ENCODE assay signal across 9 cellular contexts in the genomic region with DNA sequence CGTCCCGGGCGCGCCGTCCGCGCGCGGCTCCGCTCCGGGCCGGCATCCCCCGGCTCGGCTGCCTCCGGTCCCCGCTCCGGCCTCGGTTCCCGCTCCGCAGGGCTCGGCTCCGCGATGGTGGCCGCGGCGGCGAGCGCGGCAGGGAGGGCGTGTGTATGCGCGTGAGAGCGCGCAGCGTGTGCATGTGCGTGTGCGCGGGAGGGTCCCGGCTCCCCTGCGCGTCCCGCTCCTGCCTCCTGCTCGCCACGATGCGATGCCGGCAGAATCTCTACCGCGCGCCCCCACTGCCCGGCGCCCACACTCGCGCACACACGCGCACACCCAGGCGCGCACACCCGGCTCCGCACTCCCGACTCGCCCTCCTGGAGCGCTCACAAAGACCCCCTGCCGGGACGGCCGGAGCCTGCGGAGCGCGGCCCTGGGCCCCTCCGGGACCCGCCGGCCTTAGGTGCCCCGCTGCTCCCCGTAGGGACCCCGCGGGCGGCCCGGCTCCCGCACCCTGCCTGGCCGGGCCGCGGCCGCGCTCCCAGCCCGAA.
DNase-seq lines count a peak whose midpoint lies in the region; ATAC-seq and TF ChIP-seq lines count a peak whose summit lies in the region.
"Had no signal": no experiment of that assay in that cellular context is flagged by ENCODE, and none has a peak within 500 bp of the region (broad histone marks: within the 10 kb centered on the region; RNA-seq: fewer than 3 reads in every experiment).

No MANE protein-coding gene starts in this region.

- H3K36me3 ChIP-seq in cardiac muscle cell (no peaks in the 10 kb centered on the region), ascending aorta (no peaks in the 10 kb centered on the region), upper lobe of left lung (no peaks in the 10 kb centered on the region)

- H3K9me3 ChIP-seq in cardiac muscle cell (ENCODE audit: low read depth) (no peaks in the 10 kb centered on the region), ascending aorta (no peaks in the 10 kb centered on the region), upper lobe of left lung (no peaks in the 10 kb centered on the region)

- peaks cover 76% of the 10 kb centered on the region for H3K27me3 ChIP-seq in cardiac muscle cell
- H3K27me3 ChIP-seq in ascending aorta = peaks cover 14% of the 10 kb centered on the region
- H3K27me3 ChIP-seq in upper lobe of left lung = peaks cover 0 to 31% (median 15%) of the 10 kb centered on the region in 4 donors

- H3K9me3 Mint-ChIP-seq in memory B cell = no peaks in the 10 kb centered on the region

- peaks cover 34% of the 10 kb centered on the region for H3K27me3 Mint-ChIP-seq in memory B cell

- H3K27ac ChIP-seq in cardiac muscle cell (no peak overlapping the region), ascending aorta (no peak overlapping the region), upper lobe of left lung (no peak overlapping the region)

- H3K27ac Mint-ChIP-seq in memory B cell = no peak overlapping the region
- H3K27ac Mint-ChIP-seq: activated naive CD8-positive, alpha-beta T cell had no signal

- TF ChIP-seq CTCF in cardiac muscle cell (IDR thresholded peaks at IDR 0.05; ENCODE audit: low read depth, low read length) = no peak
- TF ChIP-seq CTCF in ascending aorta (IDR thresholded peaks at IDR 0.05) = no peak
- TF ChIP-seq CTCF in upper lobe of left lung (IDR thresholded peaks at IDR 0.05) = no peak

- WGBS in upper lobe of left lung, 2 donors = 0% methylated on average over 2 of the region's 84 CpGs; no CpG with 5 or more reads in 1 of the 2 donors

- H3K36me3 Mint-ChIP-seq in memory B cell = no peaks in the 10 kb centered on the region
- H3K36me3 Mint-ChIP-seq: activated naive CD8-positive, alpha-beta T cell had no signal

- no peak for TF ChIP-seq EP300 in upper lobe of left lung (IDR thresholded peaks at IDR 0.05)

- H3K4me3 Mint-ChIP-seq in memory B cell = peak overlapping the region; percentile 46
- H3K4me3 Mint-ChIP-seq: activated naive CD8-positive, alpha-beta T cell had no signal

- ATAC-seq in left ventricle myocardium superior (no peak), memory B cell (ENCODE audit: low read depth) (no peak), upper lobe of left lung (ENCODE audit: low FRiP score in 2 of 2) (no peak), GM21825 (IDR thresholded peaks at IDR 0.05; ENCODE audit: unreplicated experiment) (no peak)

- intact Hi-C loops in left ventricle myocardium superior (cut with micrococcal nuclease) = no loop called here
- intact Hi-C loops in ascending aorta (cut with DNase I) = no loop called here

- no peaks in the 10 kb centered on the region for H3K4me1 ChIP-seq in cardiac muscle cell (ENCODE audit: low read depth)
- H3K4me1 ChIP-seq in ascending aorta = no peaks in the 10 kb centered on the region
- H3K4me1 ChIP-seq in upper lobe of left lung = peaks cover 0 to 25% (median 17%) of the 10 kb centered on the region in 4 donors

- TF ChIP-seq POLR2A in upper lobe of left lung (IDR thresholded peaks at IDR 0.05) = no peak

- DNase-seq in cardiac muscle cell (ENCODE audit: low read depth in 1 of 2, low spot score in 1 of 2) (peak in 1 of 2 donors; percentile 32), left ventricle myocardium superior (no peak), ascending aorta (ENCODE audit: low spot score in 2 of 2) (no peak), memory B cell (ENCODE audit: low spot score in 2 of 2) (no peak), upper lobe of left lung (no peak), NCI-H526 treated with DMSO at 0.1 percent for 48 hours (lab: John Stamatoyannopoulos, UW) (no peak)
- no peak for DNase-seq in stimulated activated naive CD4-positive, alpha-beta T cell (lab: John Stamatoyannopoulos, UW)

- H3K4me1 Mint-ChIP-seq in memory B cell = peaks cover 3% of the 10 kb centered on the region

- peak overlapping the region; percentile 54 for H3K4me3 ChIP-seq in cardiac muscle cell
- peak overlapping the region; percentile 53 to 58 for H3K4me3 ChIP-seq in ascending aorta
- peak overlapping the region in 3 of 4 donors; percentile 29 to 34 (median 29) for H3K4me3 ChIP-seq in upper lobe of left lung
